ENCODE assay signal across 11 cellular contexts in genomic region chr2:130336150-130336876, GRCh38. TPM values are rescaled to one million over a fixed set of nuclear protein-coding genes. Genes with fewer than 3 reads are reported as not detected.
DNase-seq lines count a peak whose midpoint lies in the region; ATAC-seq and TF ChIP-seq lines count a peak whose summit lies in the region.
"Had no signal": no experiment of that assay in that cellular context is flagged by ENCODE, and none has a peak within 500 bp of the region (broad histone marks: within the 10 kb centered on the region; RNA-seq: fewer than 3 reads in every experiment).

No MANE protein-coding gene starts in this region.

- H3K27me3 Mint-ChIP-seq in IgD-negative memory B cell (peaks cover 6% of the 10 kb centered on the region), neural crest cell (ENCODE audit: low read depth) (peaks cover 33% of the 10 kb centered on the region)
- peaks cover 14% of the 10 kb centered on the region for H3K27me3 Mint-ChIP-seq in central memory CD8-positive, alpha-beta T cell

- H3K4me3 Mint-ChIP-seq in IgD-negative memory B cell (peak overlapping the region in 2 of 4 donors; percentile 52 to 64), neural crest cell (peak overlapping the region; percentile 95)
- H3K4me3 Mint-ChIP-seq in central memory CD8-positive, alpha-beta T cell: no peak overlapping the region

- TF ChIP-seq CTCF in neural crest cell (conservative IDR thresholded peaks at IDR 0.05): no peak
- no peak for TF ChIP-seq CTCF in GM10266 (IDR thresholded peaks at IDR 0.05; ENCODE audit: control insufficient read depth, insufficient read depth, low read depth, missing control alignments)

- H3K9me3 Mint-ChIP-seq in IgD-negative memory B cell (no peaks in the 10 kb centered on the region), neural crest cell (peaks cover 5% of the 10 kb centered on the region)
- H3K9me3 Mint-ChIP-seq in central memory CD8-positive, alpha-beta T cell: no peaks in the 10 kb centered on the region
- H3K9me3 Mint-ChIP-seq: activated B cell treated with CpG ODN at 0.5 μM for 24 hours; stimulated activated naive CD8-positive, alpha-beta T cell treated with anti-CD3 and anti-CD28 coated beads, Interleukin-15, amount 100 ng/mL, for 72 hours had no signal

- ATAC-seq in central memory CD8-positive, alpha-beta T cell (replicated peaks; ENCODE audit: extremely low read depth, poor library complexity, severe bottlenecking): no peak
- ATAC-seq in GM19395 (IDR thresholded peaks at IDR 0.05; ENCODE audit: unreplicated experiment): no peak
- ATAC-seq: stimulated activated naive CD8-positive, alpha-beta T cell treated with anti-CD3 and anti-CD28 coated beads, Interleukin-15, amount 100 ng/mL, for 72 hours had no signal

- H3K4me1 Mint-ChIP-seq in IgD-negative memory B cell (peaks cover 10 to 15% (median 13%) of the 10 kb centered on the region in 3 donors), neural crest cell (peaks cover 24% of the 10 kb centered on the region)
- peaks cover 19% of the 10 kb centered on the region for H3K4me1 Mint-ChIP-seq in central memory CD8-positive, alpha-beta T cell

- DNase-seq in DMS153 treated with DMSO at 0.1 percent for 48 hours (lab: John Stamatoyannopoulos, UW; ENCODE audit: unreplicated experiment): peak; percentile 65
- DNase-seq in central memory CD8-positive, alpha-beta T cell (ENCODE audit: low spot score in 2 of 2): no peak
- no peak for DNase-seq in neural crest cell (ENCODE audit: low read depth, low spot score)
- DNase-seq in ACHN: no peak
- no peak for DNase-seq in GM10266 (ENCODE audit: extremely low spot score)
- DNase-seq in inferior parietal cortex (ENCODE audit: extremely low spot score): no peak
- DNase-seq: activated B cell treated with CpG ODN at 0.5 μM for 24 hours, DMS79 had no signal

- H3K27ac Mint-ChIP-seq in IgD-negative memory B cell (peak overlapping the region in 2 of 3 donors; percentile 93 to 94), neural crest cell (ENCODE audit: unreplicated experiment) (no peak overlapping the region)
- peak overlapping the region; percentile 41 for H3K27ac Mint-ChIP-seq in central memory CD8-positive, alpha-beta T cell (ENCODE audit: low read depth)

- in situ Hi-C loops in ACHN (cut with HindIII; ENCODE audit: low pct_ligation_motif_present, low pct_unique_long_range_greater_than_20kb, low sequenced_read_pairs): no loop called here

- H3K36me3 Mint-ChIP-seq in IgD-negative memory B cell (no peaks in the 10 kb centered on the region), neural crest cell (ENCODE audit: low read depth) (peaks cover 12% of the 10 kb centered on the region)
- peaks cover 13% of the 10 kb centered on the region for H3K36me3 Mint-ChIP-seq in central memory CD8-positive, alpha-beta T cell (ENCODE audit: insufficient read depth)

RNA-seq across cellular contexts. Expression of gene IMP4, which starts 6.4 kb away (rescaled TPM):
- polyA plus RNA-seq in IgD-negative memory B cell: 102 TPM
- 62.1 and 69.1 TPM in 2 replicates for total RNA-seq in neural crest cell

RNA-seq across cellular contexts. Expression of gene PTPN18, which starts 19.5 kb away (rescaled TPM):
- polyA plus RNA-seq in IgD-negative memory B cell: 124 TPM
- total RNA-seq in neural crest cell: 30.4 and 31.3 TPM in 2 replicates
